In the genomic region with DNA sequence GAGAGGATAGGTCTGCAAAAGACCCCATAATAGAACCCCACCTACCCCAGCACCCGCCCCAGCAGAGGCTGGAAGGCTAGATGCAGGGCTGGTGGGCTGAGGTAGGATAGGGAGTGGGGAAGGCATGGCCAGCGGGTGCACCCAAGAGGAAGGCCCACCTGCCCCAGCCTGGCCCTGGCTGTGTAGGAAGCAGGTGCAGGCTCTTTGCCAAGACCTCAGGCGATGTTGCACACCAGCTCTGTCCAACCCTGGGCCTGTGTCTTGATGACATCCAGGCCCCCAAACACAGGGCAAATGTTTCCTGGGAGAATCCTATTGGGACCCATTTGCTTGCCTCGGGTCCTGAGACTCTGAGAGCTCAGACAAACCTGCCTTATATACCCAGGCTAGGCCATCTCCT, we compare ENCODE assay signal across 29 cellular contexts. TPM values are rescaled to one million over a fixed set of nuclear protein-coding genes. Genes with fewer than 3 reads are reported as not detected.
"Had no signal": no experiment of that assay in that cellular context is flagged by ENCODE, and none has a peak within 500 bp of the region (broad histone marks: within the 10 kb centered on the region; RNA-seq: fewer than 3 reads in every experiment).

No MANE protein-coding gene starts in this region.

- H3K4me3 Mint-ChIP-seq: brain; effector memory CD8-positive, alpha-beta T cell; nephron progenitor cell; stimulated activated effector memory CD8-positive, alpha-beta T cell treated with anti-CD3 and anti-CD28 coated beads, Interleukin-12 subunit alpha, Interleukin-12 subunit beta, amount 100 ng/mL, for 72 hours; stimulated activated naive CD8-positive, alpha-beta T cell treated with anti-CD3 and anti-CD28 coated beads, Interleukin-15, amount 100 ng/mL, for 72 hours; type B pancreatic cell had no signal

- H3K9me3 ChIP-seq: adrenal gland, gastroesophageal sphincter, ovary, uterus had no signal

- H3K27me3 Mint-ChIP-seq: effector memory CD8-positive, alpha-beta T cell; stimulated activated naive CD8-positive, alpha-beta T cell treated with anti-CD3 and anti-CD28 coated beads, Interleukin-15, amount 100 ng/mL, for 72 hours; type B pancreatic cell had no signal

- H3K27ac ChIP-seq: adrenal gland, cardiac muscle cell, coronary artery, dorsolateral prefrontal cortex, gastroesophageal sphincter, hepatocyte, ovary, uterus, WERI-Rb-1 had no signal

- H3K4me1 Mint-ChIP-seq: brain; stimulated activated effector memory CD8-positive, alpha-beta T cell treated with anti-CD3 and anti-CD28 coated beads, Interleukin-12 subunit alpha, Interleukin-12 subunit beta, amount 100 ng/mL, for 72 hours; stimulated activated naive CD8-positive, alpha-beta T cell treated with anti-CD3 and anti-CD28 coated beads, Interleukin-15, amount 100 ng/mL, for 72 hours had no signal

- H3K4me3 ChIP-seq: adrenal gland, cardiac muscle cell, coronary artery, dorsolateral prefrontal cortex, gastroesophageal sphincter, hepatocyte, ovary, skin epidermis, uterus had no signal

- H3K36me3 ChIP-seq: adrenal gland, cardiac muscle cell, gastroesophageal sphincter, ovary, uterus, WERI-Rb-1 had no signal

- ATAC-seq: gastroesophageal sphincter, sciatic nerve had no signal

- H3K27me3 ChIP-seq: adrenal gland, cardiac muscle cell, gastroesophageal sphincter, hepatocyte, ovary, uterus had no signal

- H3K79me2 ChIP-seq: hepatocyte had no signal

- H3K36me3 Mint-ChIP-seq: activated naive CD4-positive, alpha-beta T cell treated with anti-CD3 and anti-CD28 coated beads, Interleukin-2, amount 50 U/mL, for 72 hours; brain; stimulated activated effector memory CD8-positive, alpha-beta T cell treated with anti-CD3 and anti-CD28 coated beads, Interleukin-12 subunit alpha, Interleukin-12 subunit beta, amount 100 ng/mL, for 72 hours; type B pancreatic cell had no signal

- DNase-seq: islet precursor cell, naive B cell, retina, uterus had no signal

- H3K27ac Mint-ChIP-seq: activated naive CD4-positive, alpha-beta T cell treated with anti-CD3 and anti-CD28 coated beads, Interleukin-2, amount 50 U/mL, for 72 hours; brain; effector memory CD8-positive, alpha-beta T cell; stimulated activated effector memory CD8-positive, alpha-beta T cell treated with anti-CD3 and anti-CD28 coated beads, Interleukin-12 subunit alpha, Interleukin-12 subunit beta, amount 100 ng/mL, for 72 hours; stimulated activated naive CD8-positive, alpha-beta T cell treated with anti-CD3 and anti-CD28 coated beads, Interleukin-15, amount 100 ng/mL, for 72 hours; type B pancreatic cell had no signal

- H2AFZ ChIP-seq: hepatocyte had no signal

- H3K9me3 Mint-ChIP-seq: activated naive CD4-positive, alpha-beta T cell treated with anti-CD3 and anti-CD28 coated beads, Interleukin-2, amount 50 U/mL, for 72 hours; brain; effector memory CD8-positive, alpha-beta T cell; naive B cell; nephron progenitor cell; stimulated activated effector memory CD8-positive, alpha-beta T cell treated with anti-CD3 and anti-CD28 coated beads, Interleukin-12 subunit alpha, Interleukin-12 subunit beta, amount 100 ng/mL, for 72 hours; stimulated activated naive CD8-positive, alpha-beta T cell treated with anti-CD3 and anti-CD28 coated beads, Interleukin-15, amount 100 ng/mL, for 72 hours; type B pancreatic cell had no signal

- H3K4me1 ChIP-seq: adrenal gland, gastroesophageal sphincter, uterus had no signal

- H3K4me2 ChIP-seq: hepatocyte had no signal

RNA-seq across cellular contexts. Expression of gene FOXN1, which starts 34.1 kb away (rescaled TPM):
- total RNA-seq: activated CD8-positive, alpha-beta memory T cell treated with anti-CD3 and anti-CD28 coated beads for 36 hours; activated naive CD4-positive, alpha-beta T cell treated with anti-CD3 and anti-CD28 coated beads, Interleukin-2, amount 50 U/mL, for 72 hours; adrenal gland; aorta; cerebellum; dorsolateral prefrontal cortex; fibroblast of lung; fibroblast of villous mesenchyme; hepatocyte; left cardiac atrium; left ventricle myocardium superior; lung microvascular endothelial cell; ovary; sciatic nerve; uterus had no signal
- polyA plus RNA-seq: adrenal gland, aorta, cardiac muscle cell, fibroblast of lung, ovary had no signal
